Comparison of ENCODE assay signal across 1 cellular context in genomic region chr2:165406053-165406628, GRCh38.
TF ChIP-seq lines count a peak whose summit lies in the region.

No MANE protein-coding gene starts in this region.

TF ChIP-seq in H1, 55 proteins besides CTCF, POLR2A, EP300 and RAD21:
- TF ChIP-seq ATF3 (IDR thresholded peaks at IDR 0.05; ENCODE audit: insufficient read depth, low read depth, low read length) (no peak), SP2 (IDR thresholded peaks at IDR 0.05; ENCODE audit: low read length) (no peak), CHD7 (IDR thresholded peaks at IDR 0.05; ENCODE audit: insufficient replicate concordance, low read length) (no peak), SP1 (IDR thresholded peaks at IDR 0.05; ENCODE audit: low read depth, low read length) (no peak), SP4 (IDR thresholded peaks at IDR 0.05; ENCODE audit: low read length) (no peak), FOSL1 (IDR thresholded peaks at IDR 0.05; ENCODE audit: insufficient read depth, low read depth, low read length) (no peak), BACH1 (IDR thresholded peaks at IDR 0.05; ENCODE audit: low read length) (no peak), POLR2AphosphoS5 (IDR thresholded peaks at IDR 0.05; ENCODE audit: low read depth, low read length) (no peak), TCF12 (IDR thresholded peaks at IDR 0.05; ENCODE audit: low read depth, low read length) (0 out of 2 replicates have a peak, but pooled peaks have one; percentile 10), TAF1 (IDR thresholded peaks at IDR 0.05; ENCODE audit: low read depth, low read length) (no peak), CBX5 (IDR thresholded peaks at IDR 0.05; ENCODE audit: low read depth, low read length) (no peak), NRF1 (IDR thresholded peaks at IDR 0.05; ENCODE audit: low read depth, low read length) (no peak), SIRT6 (IDR thresholded peaks at IDR 0.05; ENCODE audit: low read length) (no peak), POU5F1 (IDR thresholded peaks at IDR 0.05; ENCODE audit: low read depth, low read length) (no peak), SIX5 (IDR thresholded peaks at IDR 0.05; ENCODE audit: low read depth, low read length) (no peak), ASH2L (IDR thresholded peaks at IDR 0.05; ENCODE audit: low read length) (no peak), EGR1 (IDR thresholded peaks at IDR 0.05; ENCODE audit: borderline replicate concordance, low read depth, low read length) (no peak), KDM1A (IDR thresholded peaks at IDR 0.05; ENCODE audit: borderline replicate concordance, low read length) (no peak), ZNF274 (IDR thresholded peaks at IDR 0.05; ENCODE audit: borderline replicate concordance, extremely low read depth, low read length) (no peak), EZH2 (IDR thresholded peaks at IDR 0.05; ENCODE audit: low read depth, low read length, severe bottlenecking) (no peak), NANOG (IDR thresholded peaks at IDR 0.05; ENCODE audit: insufficient read depth, low read depth, low read length, poor library complexity, severe bottlenecking) (peak; percentile 64), CHD1 (IDR thresholded peaks at IDR 0.05; ENCODE audit: low read depth, low read length) (no peak), ATF2 (IDR thresholded peaks at IDR 0.05; ENCODE audit: low read length) (peak; percentile 40; the same call in 1 of the 2 replicates), GABPA (IDR thresholded peaks at IDR 0.05; ENCODE audit: borderline replicate concordance, insufficient read depth, low read length) (no peak), CREB1 (IDR thresholded peaks at IDR 0.05) (0 out of 2 replicates have a peak, but pooled peaks have one; percentile 11), KDM4A (IDR thresholded peaks at IDR 0.05; ENCODE audit: low read depth, low read length, severe bottlenecking) (no peak), SAP30 (IDR thresholded peaks at IDR 0.05; ENCODE audit: insufficient read depth, insufficient replicate concordance, low read length) (no peak), HDAC2 (IDR thresholded peaks at IDR 0.05; ENCODE audit: borderline replicate concordance in 1 of 2, low read depth in 2 of 2, low read length in 2 of 2) (no peak), TBP (IDR thresholded peaks at IDR 0.05; ENCODE audit: low read depth, low read length) (no peak), BCL11A (IDR thresholded peaks at IDR 0.05; ENCODE audit: low read depth in 2 of 2, low read length in 2 of 2) (no peak), TAF7 (optimal IDR thresholded peaks at IDR 0.05; ENCODE audit: borderline replicate concordance, low read depth, low read length) (no peak), RBBP5 (IDR thresholded peaks at IDR 0.05; ENCODE audit: borderline replicate concordance, low read depth, low read length) (no peak), BRCA1 (IDR thresholded peaks at IDR 0.05; ENCODE audit: low read depth, low read length) (no peak), CHD2 (IDR thresholded peaks at IDR 0.05; ENCODE audit: low read length) (no peak), KDM5A (IDR thresholded peaks at IDR 0.05; ENCODE audit: low read length) (no peak), RNF2 (IDR thresholded peaks at IDR 0.05; ENCODE audit: borderline replicate concordance, low read depth, low read length, missing control alignments, poor library complexity, severe bottlenecking) (no peak), YY1 (IDR thresholded peaks at IDR 0.05; ENCODE audit: low read depth, low read length) (no peak), SRF (IDR thresholded peaks at IDR 0.05; ENCODE audit: low read depth, low read length) (peak; percentile 63; the same call in 1 of the 2 replicates), SUZ12 (IDR thresholded peaks at IDR 0.05; ENCODE audit: low read length) (no peak), SIN3A (conservative IDR thresholded peaks at IDR 0.05 in 1 of 2, IDR thresholded peaks at IDR 0.05 in 1 of 2; ENCODE audit: low read depth in 1 of 2, low read length in 2 of 2) (no peak), JUND (IDR thresholded peaks at IDR 0.05; ENCODE audit: low read length) (peak; percentile 75), TEAD4 (IDR thresholded peaks at IDR 0.05; ENCODE audit: low read depth, low read length) (no peak)
- TF ChIP-seq, protein P1, sequence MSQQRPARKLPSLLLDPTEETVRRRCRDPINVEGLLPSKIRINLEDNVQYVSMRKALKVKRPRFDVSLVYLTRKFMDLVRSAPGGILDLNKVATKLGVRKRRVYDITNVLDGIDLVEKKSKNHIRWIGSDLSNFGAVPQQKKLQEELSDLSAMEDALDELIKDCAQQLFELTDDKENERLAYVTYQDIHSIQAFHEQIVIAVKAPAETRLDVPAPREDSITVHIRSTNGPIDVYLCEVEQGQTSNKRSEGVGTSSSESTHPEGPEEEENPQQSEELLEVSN (IDR thresholded peaks at IDR 0.05) = no peak
- TF ChIP-seq, protein P2, sequence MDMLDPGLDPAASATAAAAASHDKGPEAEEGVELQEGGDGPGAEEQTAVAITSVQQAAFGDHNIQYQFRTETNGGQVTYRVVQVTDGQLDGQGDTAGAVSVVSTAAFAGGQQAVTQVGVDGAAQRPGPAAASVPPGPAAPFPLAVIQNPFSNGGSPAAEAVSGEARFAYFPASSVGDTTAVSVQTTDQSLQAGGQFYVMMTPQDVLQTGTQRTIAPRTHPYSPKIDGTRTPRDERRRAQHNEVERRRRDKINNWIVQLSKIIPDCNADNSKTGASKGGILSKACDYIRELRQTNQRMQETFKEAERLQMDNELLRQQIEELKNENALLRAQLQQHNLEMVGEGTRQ (IDR thresholded peaks at IDR 0.05; ENCODE audit: low read length) = no peak
